Comparison of ENCODE assay signal across 10 cellular contexts in genomic region chr12:12110923-12111555, GRCh38. TPM values are rescaled to one million over a fixed set of nuclear protein-coding genes. Genes with fewer than 3 reads are reported as not detected.
DNase-seq lines count a peak whose midpoint lies in the region; ATAC-seq and TF ChIP-seq lines count a peak whose summit lies in the region.
"Not testable (repeated sequence)": the region's sequence is repeated elsewhere in the genome, so short reads cannot be mapped to it uniquely, and the experiment has no call there.
"Had no signal": no experiment of that assay in that cellular context is flagged by ENCODE, and none has a peak within 500 bp of the region (broad histone marks: within the 10 kb centered on the region; RNA-seq: fewer than 3 reads in every experiment).

No MANE protein-coding gene starts in this region.

- CTCF ChIA-PET in CD4-positive, alpha-beta T cell (lab: Charles Lee); activated CD4-positive, alpha-beta memory T cell treated with anti-CD3 and anti-CD28 coated beads for 36 hours (lab: Charles Lee): not testable (repeated sequence)

- H3K36me3 Mint-ChIP-seq in CD4-positive, alpha-beta T cell (ENCODE audit: low read depth) = peaks cover 32% of the 10 kb centered on the region
- H3K36me3 Mint-ChIP-seq in activated CD4-positive, alpha-beta memory T cell treated with anti-CD3 and anti-CD28 coated beads for 36 hours; central memory CD8-positive, alpha-beta T cell (ENCODE audit: insufficient read depth): not testable (repeated sequence)
- H3K36me3 Mint-ChIP-seq in naive thymus-derived CD8-positive, alpha-beta T cell = peaks cover 17 to 22% (median 19%) of the 10 kb centered on the region in 3 donors
- peaks cover 8 to 11% of the 10 kb centered on the region in 2 donors for H3K36me3 Mint-ChIP-seq in stimulated activated naive B cell treated with anti-CD40 and anti-IgM and Interleukin-4, amounts not matched to agents 10 μg/mL and 1 μg/mL and 100 μg/mL, for 72 hours

- peaks cover 12% of the 10 kb centered on the region for H3K9me3 Mint-ChIP-seq in CD4-positive, alpha-beta T cell
- peaks cover 22% of the 10 kb centered on the region for H3K9me3 Mint-ChIP-seq in activated CD4-positive, alpha-beta memory T cell treated with anti-CD3 and anti-CD28 coated beads for 36 hours
- peaks cover 11% of the 10 kb centered on the region for H3K9me3 Mint-ChIP-seq in central memory CD8-positive, alpha-beta T cell
- H3K9me3 Mint-ChIP-seq in naive thymus-derived CD8-positive, alpha-beta T cell = peaks cover 4 to 39% (median 18%) of the 10 kb centered on the region in 9 donors
- H3K9me3 Mint-ChIP-seq in stimulated activated naive B cell treated with anti-CD40 and anti-IgM and Interleukin-4, amounts not matched to agents 10 μg/mL and 1 μg/mL and 100 μg/mL, for 72 hours = peaks cover 15 to 17% of the 10 kb centered on the region in 2 donors

- not testable (repeated sequence) for H3K27me3 Mint-ChIP-seq in CD4-positive, alpha-beta T cell; activated CD4-positive, alpha-beta memory T cell treated with anti-CD3 and anti-CD28 coated beads for 36 hours; naive thymus-derived CD8-positive, alpha-beta T cell; stimulated activated naive B cell treated with anti-CD40 and anti-IgM and Interleukin-4, amounts not matched to agents 10 μg/mL and 1 μg/mL and 100 μg/mL, for 72 hours
- peaks cover 59% of the 10 kb centered on the region for H3K27me3 Mint-ChIP-seq in central memory CD8-positive, alpha-beta T cell

- H3K4me2 ChIP-seq in Karpas-422 (ENCODE audit: low read depth, low read length, poor library complexity, severe bottlenecking) = peak overlapping the region; percentile 11

- DNase-seq in CD4-positive, alpha-beta T cell = peak in 1 of 10 experiments; percentile 3
- DNase-seq in Karpas-422; central memory CD8-positive, alpha-beta T cell (ENCODE audit: low spot score in 2 of 2): not testable (repeated sequence)
- peak; percentile 53 for DNase-seq in activated CD4-positive, alpha-beta memory T cell treated with anti-CD3 and anti-CD28 coated beads for 36 hours
- DNase-seq in activated T-cell treated with anti-CD3 and anti-CD28 coated beads, Interleukin-2, amount 50 U/mL, for 48 hours = peak; percentile 25 to 37
- peak in 6 of 10 donors; percentile 6 to 33 (median 15) for DNase-seq in naive thymus-derived CD8-positive, alpha-beta T cell
- peak; percentile 8 to 35 for DNase-seq in stimulated activated CD4-positive, alpha-beta T cell treated with anti-CD3 and anti-CD28 coated beads, Interleukin-4, amount 100 ng/mL, for 4 hours
- peak; percentile 5 for DNase-seq in stimulated activated naive B cell treated with anti-CD40 and anti-IgM and Interleukin-4, amounts not matched to agents 10 μg/mL and 1 μg/mL and 100 μg/mL, for 72 hours

- H3K79me2 ChIP-seq in Karpas-422 (ENCODE audit: low read length) = not testable (repeated sequence)

- not testable (repeated sequence) for H3K4me3 ChIP-seq in Karpas-422 (ENCODE audit: low read length)

- peak overlapping the region; percentile 66 for H3K27ac Mint-ChIP-seq in CD4-positive, alpha-beta T cell
- peak overlapping the region; percentile 25 for H3K27ac Mint-ChIP-seq in activated CD4-positive, alpha-beta memory T cell treated with anti-CD3 and anti-CD28 coated beads for 36 hours
- peak overlapping the region; percentile 93 for H3K27ac Mint-ChIP-seq in central memory CD8-positive, alpha-beta T cell (ENCODE audit: low read depth)
- H3K27ac Mint-ChIP-seq in naive thymus-derived CD8-positive, alpha-beta T cell = peak overlapping the region in 4 of 10 donors; percentile 53 to 78 (median 67)
- H3K27ac Mint-ChIP-seq in stimulated activated naive B cell treated with anti-CD40 and anti-IgM and Interleukin-4, amounts not matched to agents 10 μg/mL and 1 μg/mL and 100 μg/mL, for 72 hours = not testable (repeated sequence)

- not testable (repeated sequence) for H2AFZ ChIP-seq in Karpas-422 (ENCODE audit: low read length)

- H3K4me3 Mint-ChIP-seq in CD4-positive, alpha-beta T cell = peak overlapping the region; percentile 89
- H3K4me3 Mint-ChIP-seq in activated CD4-positive, alpha-beta memory T cell treated with anti-CD3 and anti-CD28 coated beads for 36 hours = peak overlapping the region; percentile 63
- H3K4me3 Mint-ChIP-seq in central memory CD8-positive, alpha-beta T cell = peak overlapping the region; percentile 80
- peak overlapping the region in 7 of 10 donors; percentile 39 to 69 (median 59) for H3K4me3 Mint-ChIP-seq in naive thymus-derived CD8-positive, alpha-beta T cell
- H3K4me3 Mint-ChIP-seq in stimulated activated naive B cell treated with anti-CD40 and anti-IgM and Interleukin-4, amounts not matched to agents 10 μg/mL and 1 μg/mL and 100 μg/mL, for 72 hours = peak overlapping the region; percentile 32 to 76

- not testable (repeated sequence) for H3K9me2 ChIP-seq in Karpas-422 (replicated peaks; ENCODE audit: insufficient read depth, low read length)

- not testable (repeated sequence) for H4K20me1 ChIP-seq in Karpas-422 (ENCODE audit: insufficient read depth, low read depth, low read length)

- H3K4me1 Mint-ChIP-seq in CD4-positive, alpha-beta T cell (ENCODE audit: low read depth); activated CD4-positive, alpha-beta memory T cell treated with anti-CD3 and anti-CD28 coated beads for 36 hours (ENCODE audit: low read depth); central memory CD8-positive, alpha-beta T cell; naive thymus-derived CD8-positive, alpha-beta T cell; stimulated activated naive B cell treated with anti-CD40 and anti-IgM and Interleukin-4, amounts not matched to agents 10 μg/mL and 1 μg/mL and 100 μg/mL, for 72 hours: not testable (repeated sequence)

- not testable (repeated sequence) for H3K4me1 ChIP-seq in Karpas-422 (ENCODE audit: low read length)

- ATAC-seq in CD4-positive, alpha-beta T cell (ENCODE audit: poor library complexity); central memory CD8-positive, alpha-beta T cell (replicated peaks; ENCODE audit: extremely low read depth, poor library complexity, severe bottlenecking); naive thymus-derived CD8-positive, alpha-beta T cell; stimulated activated naive B cell treated with anti-CD40 and anti-IgM and Interleukin-4, amounts not matched to agents 10 μg/mL and 1 μg/mL and 100 μg/mL, for 72 hours (replicated peaks): not testable (repeated sequence)

- intact Hi-C loops in CD4-positive, alpha-beta T cell (cut with DNase I, micrococcal nuclease); activated CD4-positive, alpha-beta memory T cell treated with anti-CD3 and anti-CD28 coated beads for 36 hours (cut with micrococcal nuclease): not testable (repeated sequence)

- TF ChIP-seq CTCF in CD4-positive, alpha-beta T cell (IDR thresholded peaks at IDR 0.05) = not testable (repeated sequence)

- peaks cover 13% of the 10 kb centered on the region for H3K9me3 ChIP-seq in CD4-positive, alpha-beta T cell (ENCODE audit: control insufficient read depth, low read length)
- not testable (repeated sequence) for H3K9me3 ChIP-seq in Karpas-422 (ENCODE audit: low read length)

- H3K27ac ChIP-seq in CD4-positive, alpha-beta T cell (ENCODE audit: low read depth, low read length); Karpas-422 (ENCODE audit: low read length): not testable (repeated sequence)

- not testable (repeated sequence) for H3K27me3 ChIP-seq in CD4-positive, alpha-beta T cell (ENCODE audit: control insufficient read depth, insufficient read depth, low read length); Karpas-422 (ENCODE audit: low read length)

- POLR2A ChIA-PET in CD4-positive, alpha-beta T cell (lab: Charles Lee); activated CD4-positive, alpha-beta memory T cell treated with anti-CD3 and anti-CD28 coated beads for 36 hours (lab: Charles Lee); naive thymus-derived CD8-positive, alpha-beta T cell (lab: Charles Lee): not testable (repeated sequence)

- not testable (repeated sequence) for H3K9ac ChIP-seq in Karpas-422 (ENCODE audit: low read length)

- not testable (repeated sequence) for H3K36me3 ChIP-seq in Karpas-422 (ENCODE audit: insufficient read depth, low read length)

RNA-seq across cellular contexts. Expression of gene BCL2L14, which starts 40.3 kb away (rescaled TPM):
- under 1 TPM; 0.28 to 0.38 TPM for total RNA-seq in CD4-positive, alpha-beta T cell
- not detected in 2 replicates for total RNA-seq in Karpas-422 (2014; rRNA removed; shearing (Covaris generic); ENCODE audit: low replicate concordance)
- total RNA-seq in activated CD4-positive, alpha-beta memory T cell treated with anti-CD3 and anti-CD28 coated beads for 36 hours = 10 to 100 TPM; 11.5 to 12.7 TPM
- not detected for total RNA-seq in naive thymus-derived CD8-positive, alpha-beta T cell
- polyA plus RNA-seq in naive thymus-derived CD8-positive, alpha-beta T cell = 1 to 10 TPM in 1 of 3 donors, not detected in 2; 1.0 TPM
- total RNA-seq: NCI-H460 had no signal
- polyA plus RNA-seq: AG04450 had no signal

Comparison
In these comparisons a context has a peak if more than half of its experiments do, and no peak if none do; other contexts are left out.
1. RNA of gene BCL2L14, which starts 40.3 kb away (total RNA-seq): 11.5 to 12.7 TPM in activated CD4-positive, alpha-beta memory T cell treated with anti-CD3 and anti-CD28 coated beads for 36 hours; 0.28 to 0.38 TPM in CD4-positive, alpha-beta T cell, not detected in naive thymus-derived CD8-positive, alpha-beta T cell and not detected in Karpas-422; every median in the first group is over 4 times any median in the second.
2. Peak in every context shown above with its lines, with median percentiles within 50 percentile points of each other: H3K4me3 Mint-ChIP-seq.